Comparison of ENCODE assay signal across 1 cellular context in the genomic region with DNA sequence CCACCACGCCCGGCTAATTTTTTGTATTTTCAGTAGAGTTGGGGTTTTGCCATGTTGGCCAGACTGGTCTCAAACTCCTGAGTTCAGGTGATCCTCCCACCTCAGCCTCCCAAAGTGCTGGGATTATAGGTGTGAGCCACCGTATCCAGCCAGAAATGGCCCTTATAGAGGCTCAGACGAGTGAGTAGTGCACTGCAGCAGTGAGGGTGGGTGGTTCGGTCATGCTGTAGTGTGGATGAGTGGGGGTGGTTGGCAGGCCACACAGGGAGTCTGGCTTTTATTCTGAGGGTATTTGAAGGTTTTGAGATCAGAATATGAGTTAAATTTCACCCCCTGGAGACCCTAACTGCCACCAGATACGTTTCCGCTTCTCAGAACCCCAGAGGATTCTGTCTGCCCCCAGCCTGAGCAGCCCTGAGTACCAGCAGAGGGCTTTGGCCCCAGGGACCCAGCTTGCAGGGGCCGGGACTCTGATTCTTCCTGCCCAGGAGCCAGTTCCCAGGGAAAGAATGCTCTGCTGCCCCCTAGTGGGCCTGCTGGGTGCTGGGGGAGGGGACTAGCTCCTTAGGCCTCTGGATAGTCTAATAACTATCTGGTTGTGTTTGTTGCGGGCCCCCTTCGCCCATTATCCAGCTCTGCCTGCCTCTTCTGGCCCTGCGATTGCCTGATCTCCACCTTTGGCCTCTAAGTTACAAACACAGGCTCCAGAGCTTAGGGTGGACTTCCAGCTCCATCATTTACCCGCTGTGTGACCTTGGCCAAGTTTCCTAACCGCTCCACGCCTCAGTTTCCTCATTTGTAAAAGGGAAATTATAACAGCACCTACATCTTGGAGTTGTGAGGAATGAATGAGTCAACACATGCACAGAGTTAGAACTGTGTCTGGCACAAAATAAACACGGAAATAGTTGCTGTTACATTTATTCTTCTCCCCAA.
TF ChIP-seq lines count a peak whose summit lies in the region.

No MANE protein-coding gene starts in this region.

TF ChIP-seq in SK-N-SH, 30 proteins besides CTCF, POLR2A, EP300 and RAD21:
- peak; percentile 62; the same call in 1 of the 2 replicates for TF ChIP-seq TAF1 (IDR thresholded peaks at IDR 0.05; ENCODE audit: borderline replicate concordance, low read depth, low read length)
- TF ChIP-seq FOXM1 (IDR thresholded peaks at IDR 0.05; ENCODE audit: low read depth): no peak
- no peak for TF ChIP-seq POLR2AphosphoS5 (IDR thresholded peaks at IDR 0.05; ENCODE audit: low read depth, low read length)
- TF ChIP-seq ELF1 (IDR thresholded peaks at IDR 0.05): no peak
- TF ChIP-seq RCOR1 (IDR thresholded peaks at IDR 0.05; ENCODE audit: low read length): no peak
- no peak for TF ChIP-seq MXI1 (IDR thresholded peaks at IDR 0.05; ENCODE audit: low read depth, low read length)
- peak; percentile 87; the same call in 1 of the 2 replicates for TF ChIP-seq SIN3A (IDR thresholded peaks at IDR 0.05; ENCODE audit: borderline replicate concordance, low read depth, low read length)
- peak; percentile 78 for TF ChIP-seq SMC3 (IDR thresholded peaks at IDR 0.05; ENCODE audit: low read depth, low read length)
- TF ChIP-seq CHD2 (IDR thresholded peaks at IDR 0.05; ENCODE audit: low read length, partially characterized antibody): peak; percentile 87
- TF ChIP-seq, protein P1, sequence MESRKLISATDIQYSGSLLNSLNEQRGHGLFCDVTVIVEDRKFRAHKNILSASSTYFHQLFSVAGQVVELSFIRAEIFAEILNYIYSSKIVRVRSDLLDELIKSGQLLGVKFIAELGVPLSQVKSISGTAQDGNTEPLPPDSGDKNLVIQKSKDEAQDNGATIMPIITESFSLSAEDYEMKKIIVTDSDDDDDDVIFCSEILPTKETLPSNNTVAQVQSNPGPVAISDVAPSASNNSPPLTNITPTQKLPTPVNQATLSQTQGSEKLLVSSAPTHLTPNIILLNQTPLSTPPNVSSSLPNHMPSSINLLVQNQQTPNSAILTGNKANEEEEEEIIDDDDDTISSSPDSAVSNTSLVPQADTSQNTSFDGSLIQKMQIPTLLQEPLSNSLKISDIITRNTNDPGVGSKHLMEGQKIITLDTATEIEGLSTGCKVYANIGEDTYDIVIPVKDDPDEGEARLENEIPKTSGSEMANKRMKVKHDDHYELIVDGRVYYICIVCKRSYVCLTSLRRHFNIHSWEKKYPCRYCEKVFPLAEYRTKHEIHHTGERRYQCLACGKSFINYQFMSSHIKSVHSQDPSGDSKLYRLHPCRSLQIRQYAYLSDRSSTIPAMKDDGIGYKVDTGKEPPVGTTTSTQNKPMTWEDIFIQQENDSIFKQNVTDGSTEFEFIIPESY (IDR thresholded peaks at IDR 0.05; ENCODE audit: borderline replicate concordance, low read depth): no peak
